ENCODE assay signal across 10 cellular contexts in genomic region chrX:16807548-16807947, GRCh38. TPM values are rescaled to one million over a fixed set of nuclear protein-coding genes. Genes with fewer than 3 reads are reported as not detected.
DNase-seq lines count a peak whose midpoint lies in the region; ATAC-seq, FAIRE-seq and TF ChIP-seq lines count a peak whose summit lies in the region.
"Had no signal": no experiment of that assay in that cellular context is flagged by ENCODE, and none has a peak within 500 bp of the region (broad histone marks: within the 10 kb centered on the region; RNA-seq: fewer than 3 reads in every experiment).

No MANE protein-coding gene starts in this region.

- no peak overlapping the region; the same call in 1 of the 2 replicates for H3K27ac ChIP-seq in KMS-11
- H3K27ac ChIP-seq: SJSA1 had no signal

- DNase-seq in BE2C (no peak), dermis blood vessel endothelial cell (peak; percentile 30), mesothelial cell of epicardium (ENCODE audit: low spot score in 2 of 2, unreplicated experiment in 2 of 2) (no peak), GM19239 (ENCODE audit: insufficient read length, low spot score) (no peak), foreskin melanocyte (no peak), T-helper 1 cell (no peak)
- DNase-seq: natural killer cell had no signal

- no peaks in the 10 kb centered on the region for H3K27me3 ChIP-seq in BE2C
- no peaks in the 10 kb centered on the region for H3K27me3 ChIP-seq in KMS-11 (ENCODE audit: insufficient read depth, low read depth)
- H3K27me3 ChIP-seq: SJSA1 had no signal

- peak; percentile 50 for TF ChIP-seq CTCF in BE2C (IDR thresholded peaks at IDR 0.05; ENCODE audit: low read depth, low read length)
- no peak for TF ChIP-seq CTCF in KMS-11 (conservative IDR thresholded peaks at IDR 0.05; ENCODE audit: low read depth, low read length)
- TF ChIP-seq CTCF in mesothelial cell of epicardium (IDR thresholded peaks at IDR 0.05; ENCODE audit: unreplicated experiment), result no peak

- no peaks in the 10 kb centered on the region for H3K27me3 Mint-ChIP-seq in mesothelial cell of epicardium (ENCODE audit: low read depth)

- H3K4me2 ChIP-seq in KMS-11, result peak overlapping the region; percentile 42

- no peak for ATAC-seq in HG03196 (IDR thresholded peaks at IDR 0.05; ENCODE audit: unreplicated experiment)
- ATAC-seq: natural killer cell had no signal

- peaks cover 86% of the 10 kb centered on the region for H3K79me2 ChIP-seq in KMS-11 (ENCODE audit: insufficient read depth, low read depth)

- H3K4me1 ChIP-seq in BE2C (no peaks in the 10 kb centered on the region), KMS-11 (ENCODE audit: low read depth, poor library complexity, severe bottlenecking) (peaks cover 17% of the 10 kb centered on the region)
- H3K4me1 ChIP-seq: SJSA1 had no signal

- H3K4me3 ChIP-seq in BE2C (ENCODE audit: low read depth, low read length), result no peak overlapping the region
- H3K4me3 ChIP-seq in KMS-11 (IDR thresholded peaks at IDR 0.05; ENCODE audit: insufficient read depth, low read depth, low read length), result no peak overlapping the region

- peaks cover 8% of the 10 kb centered on the region for H3K36me3 Mint-ChIP-seq in mesothelial cell of epicardium
- H3K36me3 Mint-ChIP-seq: natural killer cell had no signal

- no peak overlapping the region for H3K4me3 Mint-ChIP-seq in mesothelial cell of epicardium
- H3K4me3 Mint-ChIP-seq: natural killer cell had no signal

- no peaks in the 10 kb centered on the region for H3K9me3 Mint-ChIP-seq in mesothelial cell of epicardium
- H3K9me3 Mint-ChIP-seq: natural killer cell had no signal

- no peak for FAIRE-seq in GM19239 (lab: Jason Lieb, UNC)

- peaks cover 7% of the 10 kb centered on the region; the same call in 1 of the 2 replicates for H4K20me1 ChIP-seq in KMS-11 (ENCODE audit: insufficient read depth)

- H3K4me1 Mint-ChIP-seq in mesothelial cell of epicardium, result peaks cover 15% of the 10 kb centered on the region

- H3K9me3 ChIP-seq in BE2C, result no peaks in the 10 kb centered on the region
- H3K9me3 ChIP-seq: SJSA1 had no signal

- no peak overlapping the region for H2AFZ ChIP-seq in KMS-11 (ENCODE audit: low read depth)

- peak overlapping the region; percentile 48 for H3K27ac Mint-ChIP-seq in mesothelial cell of epicardium

- no peak overlapping the region for H3K9ac ChIP-seq in KMS-11

- H3K36me3 ChIP-seq in BE2C (peaks cover 2% of the 10 kb centered on the region; the same call in 1 of the 2 replicates), KMS-11 (ENCODE audit: insufficient read depth) (no peaks in the 10 kb centered on the region)
- H3K36me3 ChIP-seq: SJSA1 had no signal

RNA-seq across cellular contexts. Expression of gene TXLNG, which starts 21.3 kb away (rescaled TPM):
- polyA plus RNA-seq in BE2C (2012; ENCODE audit: insufficient read depth, insufficient read length, low read depth), result 19.3 TPM
- 6.2 and 7.3 TPM in 2 replicates for total RNA-seq in dermis blood vessel endothelial cell
- total RNA-seq in mesothelial cell of epicardium, result 24.4 to 25.4 TPM (median 24.7 TPM) in 3 replicates
